8 cellular contexts compared by ENCODE assay signal in genomic region chr17:59755069-59755468, GRCh38. TPM values are rescaled to one million over a fixed set of nuclear protein-coding genes. Genes with fewer than 3 reads are reported as not detected.
DNase-seq lines count a peak whose midpoint lies in the region; ATAC-seq, FAIRE-seq and TF ChIP-seq lines count a peak whose summit lies in the region.
"Not testable (repeated sequence)": the region's sequence is repeated elsewhere in the genome, so short reads cannot be mapped to it uniquely, and the experiment has no call there.

No MANE protein-coding gene starts in this region.

- not testable (repeated sequence) for TF ChIP-seq CTCF in AG04450 (IDR thresholded peaks at IDR 0.05; ENCODE audit: low read depth, low read length); body of pancreas (IDR thresholded peaks at IDR 0.05); keratinocyte (optimal IDR thresholded peaks at IDR 0.05 in 1 of 3, IDR thresholded peaks at IDR 0.05 in 1 of 3, conservative IDR thresholded peaks at IDR 0.05 in 1 of 3; ENCODE audit: extremely low read depth in 1 of 3, insufficient read depth in 2 of 3, low read length in 3 of 3); progenitor cell of endocrine pancreas (IDR thresholded peaks at IDR 0.05; ENCODE audit: unreplicated experiment); thyroid gland (IDR thresholded peaks at IDR 0.05)

- not testable (repeated sequence) for H3K9me1 ChIP-seq in keratinocyte (ENCODE audit: control insufficient read depth, extremely low read depth, insufficient read depth, low read length)

- peaks cover 18 to 47% (median 42%) of the 10 kb centered on the region in 3 donors for H3K4me1 Mint-ChIP-seq in T-cell
- peaks cover 71% of the 10 kb centered on the region for H3K4me1 Mint-ChIP-seq in activated T-helper 1 cell treated with anti-CD3 and anti-CD28 coated beads, Interleukin-12 subunit alpha, Interleukin-12 subunit beta, Interleukin-2, Interleukin-4 antibody, amounts not matched to agents 30 ng/mL and 10 ng/mL and 1 ng/mL, durations not matched to agents 14 hours and 24 hours and 36 hours (ENCODE audit: low read depth)
- H3K4me1 Mint-ChIP-seq in progenitor cell of endocrine pancreas (ENCODE audit: low read depth), result peaks cover 27% of the 10 kb centered on the region

- H3K27me3 Mint-ChIP-seq in T-cell; activated T-helper 1 cell treated with anti-CD3 and anti-CD28 coated beads, Interleukin-12 subunit alpha, Interleukin-12 subunit beta, Interleukin-2, Interleukin-4 antibody, amounts not matched to agents 30 ng/mL and 10 ng/mL and 1 ng/mL, durations not matched to agents 14 hours and 24 hours and 36 hours (ENCODE audit: insufficient read depth); progenitor cell of endocrine pancreas: not testable (repeated sequence)

- H3K4me3 ChIP-seq in AG04450 (ENCODE audit: low read depth, low read length); HUES6 (ENCODE audit: low read depth, low read length); body of pancreas; keratinocyte (ENCODE audit: control insufficient read depth in 2 of 3, extremely low read depth in 1 of 3, insufficient read depth in 2 of 3, low read depth in 1 of 3, low read length in 3 of 3); thyroid gland (replicated peaks in 1 of 3): not testable (repeated sequence)

- H3K27ac Mint-ChIP-seq in T-cell (peak overlapping the region; percentile 61 to 87), progenitor cell of endocrine pancreas (peak overlapping the region; percentile 73)
- peak overlapping the region; percentile 93 for H3K27ac Mint-ChIP-seq in activated T-helper 1 cell treated with anti-CD3 and anti-CD28 coated beads, Interleukin-12 subunit alpha, Interleukin-12 subunit beta, Interleukin-2, Interleukin-4 antibody, amounts not matched to agents 30 ng/mL and 10 ng/mL and 1 ng/mL, durations not matched to agents 14 hours and 24 hours and 36 hours

- H2AFZ ChIP-seq in keratinocyte (ENCODE audit: control insufficient read depth, low read length), result not testable (repeated sequence)

- CTCF ChIA-PET in AG04450 (lab: Charles Lee) (interaction anchor here (0.5 to 2.7 kb wide), 5 partner anchors 19 to 160 kb away, joined by 3 to 14 read pairs (median 4); no protein-coding TSS in a partner anchor), T-cell (lab: Charles Lee) (interaction anchor here (0.6 to 4.1 kb wide), 15 partner anchors 20 to 540 kb away, joined by 3 to 37 read pairs (median 5); partner anchors contain the start of genes RPS6KB1 (in 1 of the 2) and TUBD1 (in 1 of the 2))

- H3K4me2 ChIP-seq in keratinocyte (ENCODE audit: control insufficient read depth, extremely low read depth, insufficient read depth, low read depth, low read length), result peak overlapping the region; percentile 68

- H3K36me3 Mint-ChIP-seq in T-cell (peaks cover 17% of the 10 kb centered on the region), progenitor cell of endocrine pancreas (ENCODE audit: insufficient read depth) (peaks cover 12% of the 10 kb centered on the region)
- H3K36me3 Mint-ChIP-seq in activated T-helper 1 cell treated with anti-CD3 and anti-CD28 coated beads, Interleukin-12 subunit alpha, Interleukin-12 subunit beta, Interleukin-2, Interleukin-4 antibody, amounts not matched to agents 30 ng/mL and 10 ng/mL and 1 ng/mL, durations not matched to agents 14 hours and 24 hours and 36 hours (ENCODE audit: low read depth), result peaks cover 21% of the 10 kb centered on the region

- not testable (repeated sequence) for H3K9me3 Mint-ChIP-seq in T-cell; activated T-helper 1 cell treated with anti-CD3 and anti-CD28 coated beads, Interleukin-12 subunit alpha, Interleukin-12 subunit beta, Interleukin-2, Interleukin-4 antibody, amounts not matched to agents 30 ng/mL and 10 ng/mL and 1 ng/mL, durations not matched to agents 14 hours and 24 hours and 36 hours; progenitor cell of endocrine pancreas (ENCODE audit: low read depth)

- not testable (repeated sequence) for H4K20me1 ChIP-seq in keratinocyte (ENCODE audit: control insufficient read depth, extremely low read depth, insufficient read depth, low read length)

- dilution Hi-C loops in keratinocyte (cut with MboI; ENCODE audit: extremely low pct_ligation_motif_present, low sequenced_read_pairs), result not testable (repeated sequence)

- H3K36me3 ChIP-seq in HUES6 (ENCODE audit: control insufficient read depth, insufficient read depth, low read length), result peaks cover 10% of the 10 kb centered on the region
- not testable (repeated sequence) for H3K36me3 ChIP-seq in body of pancreas (replicated peaks in 1 of 2; ENCODE audit: insufficient read depth in 1 of 2, low read depth in 2 of 2); keratinocyte (ENCODE audit: control insufficient read depth in 2 of 2, extremely low read depth in 1 of 2, insufficient read depth in 2 of 2, low read length in 2 of 2); thyroid gland

- FAIRE-seq in keratinocyte (lab: Jason Lieb, UNC), result not testable (repeated sequence)

- intact Hi-C loops in activated T-helper 1 cell treated with anti-CD3 and anti-CD28 coated beads, Interleukin-12 subunit alpha, Interleukin-12 subunit beta, Interleukin-2, Interleukin-4 antibody, amounts not matched to agents 30 ng/mL and 10 ng/mL and 1 ng/mL, durations not matched to agents 14 hours and 24 hours and 36 hours (cut with micrococcal nuclease); body of pancreas (cut with DNase I); thyroid gland (cut with DNase I): not testable (repeated sequence)

- H3K9me3 ChIP-seq in AG04450 (ENCODE audit: control insufficient read depth, insufficient read depth, low read length); HUES6 (ENCODE audit: control insufficient read depth, insufficient read depth, low read depth, low read length); body of pancreas; keratinocyte (ENCODE audit: control insufficient read depth, low read depth, low read length); thyroid gland: not testable (repeated sequence)

- POLR2A ChIA-PET in AG04450 (lab: Yijun Ruan, JAX), result interaction anchor here (1.0 to 5.6 kb wide), 8 partner anchors 9 to 104 kb away, joined by 3 to 221 read pairs (median 9); partner anchors contain the start of genes PTRH2 and VMP1
- POLR2A ChIA-PET in T-cell (lab: Charles Lee), result interaction anchor here in 1 of 2 donors (0.7 kb wide), 1 partner anchor 20 kb away, joined by 5 read pairs; no protein-coding TSS in a partner anchor

- not testable (repeated sequence) for TF ChIP-seq POLR2A in body of pancreas (IDR thresholded peaks at IDR 0.05); thyroid gland (IDR thresholded peaks at IDR 0.05)

- peak overlapping the region in 1 of 3 donors; percentile 1 for H3K4me3 Mint-ChIP-seq in T-cell
- H3K4me3 Mint-ChIP-seq in activated T-helper 1 cell treated with anti-CD3 and anti-CD28 coated beads, Interleukin-12 subunit alpha, Interleukin-12 subunit beta, Interleukin-2, Interleukin-4 antibody, amounts not matched to agents 30 ng/mL and 10 ng/mL and 1 ng/mL, durations not matched to agents 14 hours and 24 hours and 36 hours, result peak overlapping the region; percentile 80
- not testable (repeated sequence) for H3K4me3 Mint-ChIP-seq in progenitor cell of endocrine pancreas (ENCODE audit: low read depth)

- not testable (repeated sequence) for H3K79me2 ChIP-seq in keratinocyte (ENCODE audit: control insufficient read depth, insufficient read depth, low read length)

- WGBS in body of pancreas, 2 donors, result 96 to 97% methylated on average over 12 of the region's 12 CpGs
- 95 to 97% methylated on average over 12 of the region's 12 CpGs for WGBS in thyroid gland, 2 donors

- H3K4me1 ChIP-seq in HUES6 (ENCODE audit: control insufficient read depth, insufficient read depth, low read length) (peaks cover 18% of the 10 kb centered on the region), body of pancreas (peaks cover 27% of the 10 kb centered on the region), keratinocyte (ENCODE audit: control insufficient read depth, extremely low read depth, insufficient read depth, low read length) (peaks cover 29% of the 10 kb centered on the region), thyroid gland (peaks cover 9 to 19% of the 10 kb centered on the region in 2 donors)

- H3K27ac ChIP-seq in AG04450 (ENCODE audit: low read depth, low read length) (peak overlapping the region; percentile 80), HUES6 (ENCODE audit: low read depth, low read length) (peak overlapping the region; percentile 49; the same call in 1 of the 2 replicates), body of pancreas (peak overlapping the region in 3 of 4 donors; percentile 25 to 79 (median 47)), keratinocyte (ENCODE audit: control insufficient read depth, insufficient read depth, low read length) (peak overlapping the region; percentile 78), thyroid gland (peak overlapping the region in 2 of 3 donors; percentile 28 to 78)

- not testable (repeated sequence) for H3K27me3 ChIP-seq in AG04450 (ENCODE audit: control insufficient read depth, insufficient read depth, low read length); HUES6 (ENCODE audit: control insufficient read depth, insufficient read depth, low read length); body of pancreas; keratinocyte (ENCODE audit: control insufficient read depth, extremely low read depth, insufficient read depth, low read length); thyroid gland

- not testable (repeated sequence) for ATAC-seq in T-cell (replicated peaks in 1 of 4); body of pancreas

- not testable (repeated sequence) for DNase-seq in AG04450 (ENCODE audit: low read depth, low spot score); T-cell; activated T-helper 1 cell treated with anti-CD3 and anti-CD28 coated beads, Interleukin-12 subunit alpha, Interleukin-12 subunit beta, Interleukin-2, Interleukin-4 antibody, amounts not matched to agents 30 ng/mL and 10 ng/mL and 1 ng/mL, durations not matched to agents 14 hours and 24 hours and 36 hours (ENCODE audit: low spot score); body of pancreas; keratinocyte (ENCODE audit: low read depth, low spot score); progenitor cell of endocrine pancreas (ENCODE audit: low spot score, unreplicated experiment); thyroid gland

- H3K9ac ChIP-seq in HUES6 (ENCODE audit: low read length); keratinocyte (ENCODE audit: control insufficient read depth, extremely low read depth, insufficient read depth, low read length): not testable (repeated sequence)

RNA-seq across cellular contexts. Expression of gene VMP1, which starts 47.6 kb away (rescaled TPM):
- polyA plus RNA-seq in AG04450 (2011; rRNA removed) (174 and 196 TPM in 2 replicates), keratinocyte (90.6 to 326 TPM (median 303 TPM) in 3 replicates)
- polyA minus RNA-seq in AG04450 (2011; rRNA and poly(A)+ RNA removed), result 301 and 430 TPM in 2 replicates
- total RNA-seq in T-cell (100 to 1,000 TPM in 2 of 5 donors, 10 to 100 TPM in 3; 93.7 to 104 (median 97.6) TPM), body of pancreas (100 to 1,000 TPM; 174 to 259 TPM), progenitor cell of endocrine pancreas (162 and 177 TPM in 2 replicates), thyroid gland (100 to 1,000 TPM in 3 of 4 donors, 10 to 100 TPM in 1; 98.5 to 168 (median 125) TPM)
- total RNA-seq in activated T-helper 1 cell treated with anti-CD3 and anti-CD28 coated beads, Interleukin-12 subunit alpha, Interleukin-12 subunit beta, Interleukin-2, Interleukin-4 antibody, amounts not matched to agents 30 ng/mL and 10 ng/mL and 1 ng/mL, durations not matched to agents 14 hours and 24 hours and 36 hours, result 357 and 374 TPM in 2 replicates
- 196 TPM for polyA plus RNA-seq in keratinocyte (2011; ENCODE audit: low read depth)
- 29.5 and 61.2 TPM in 2 replicates for polyA plus RNA-seq in keratinocyte (2011; cell fraction: cytosol; rRNA removed)
- polyA plus RNA-seq in keratinocyte (2011; cell fraction: nucleus; rRNA removed), result 630 and 768 TPM in 2 replicates
- polyA plus RNA-seq in keratinocyte (2012; ENCODE audit: low replicate concordance), result 78.0 and 222 TPM in 2 replicates
- 132 to 414 TPM (median 326 TPM) in 3 replicates for polyA minus RNA-seq in keratinocyte
- polyA minus RNA-seq in keratinocyte (2011; cell fraction: cytosol; rRNA and poly(A)+ RNA removed), result 47.0 TPM
- polyA minus RNA-seq in keratinocyte (2011; cell fraction: nucleus; rRNA and poly(A)+ RNA removed), result 294 and 592 TPM in 2 replicates

RNA-seq across cellular contexts. Expression of gene PTRH2, which starts 47.8 kb away (rescaled TPM):
- 56.0 and 56.1 TPM in 2 replicates for polyA plus RNA-seq in AG04450 (2011; rRNA removed)
- 27.4 and 30.8 TPM in 2 replicates for polyA minus RNA-seq in AG04450 (2011; rRNA and poly(A)+ RNA removed)
- total RNA-seq in T-cell, result 10 to 100 TPM in 3 of 5 donors, 1 to 10 TPM in 2; 5.4 to 18.8 (median 15.3) TPM
- 49.7 and 51.1 TPM in 2 replicates for total RNA-seq in activated T-helper 1 cell treated with anti-CD3 and anti-CD28 coated beads, Interleukin-12 subunit alpha, Interleukin-12 subunit beta, Interleukin-2, Interleukin-4 antibody, amounts not matched to agents 30 ng/mL and 10 ng/mL and 1 ng/mL, durations not matched to agents 14 hours and 24 hours and 36 hours
- total RNA-seq in body of pancreas, result 10 to 100 TPM; 15.3 to 15.5 TPM
- polyA plus RNA-seq in keratinocyte, result 94.1 to 107 TPM (median 97.0 TPM) in 3 replicates
- 53.6 TPM for polyA plus RNA-seq in keratinocyte (2011; ENCODE audit: low read depth)
- polyA plus RNA-seq in keratinocyte (2011; cell fraction: cytosol; rRNA removed), result 65.1 and 99.3 TPM in 2 replicates
- 131 and 173 TPM in 2 replicates for polyA plus RNA-seq in keratinocyte (2011; cell fraction: nucleus; rRNA removed)
- polyA plus RNA-seq in keratinocyte (2012; ENCODE audit: low replicate concordance), result 54.0 and 79.9 TPM in 2 replicates
- 21.1 to 29.3 TPM (median 27.5 TPM) in 3 replicates for polyA minus RNA-seq in keratinocyte
- polyA minus RNA-seq in keratinocyte (2011; cell fraction: cytosol; rRNA and poly(A)+ RNA removed), result 21.5 TPM
- 27.4 and 46.9 TPM in 2 replicates for polyA minus RNA-seq in keratinocyte (2011; cell fraction: nucleus; rRNA and poly(A)+ RNA removed)
- total RNA-seq in progenitor cell of endocrine pancreas, result 19.2 and 23.8 TPM in 2 replicates
- total RNA-seq in thyroid gland, result 10 to 100 TPM in 3 of 4 donors, 1 to 10 TPM in 1; 9.6 to 27.4 (median 21.7) TPM
